12 cellular contexts compared by ENCODE assay signal in the genomic region with DNA sequence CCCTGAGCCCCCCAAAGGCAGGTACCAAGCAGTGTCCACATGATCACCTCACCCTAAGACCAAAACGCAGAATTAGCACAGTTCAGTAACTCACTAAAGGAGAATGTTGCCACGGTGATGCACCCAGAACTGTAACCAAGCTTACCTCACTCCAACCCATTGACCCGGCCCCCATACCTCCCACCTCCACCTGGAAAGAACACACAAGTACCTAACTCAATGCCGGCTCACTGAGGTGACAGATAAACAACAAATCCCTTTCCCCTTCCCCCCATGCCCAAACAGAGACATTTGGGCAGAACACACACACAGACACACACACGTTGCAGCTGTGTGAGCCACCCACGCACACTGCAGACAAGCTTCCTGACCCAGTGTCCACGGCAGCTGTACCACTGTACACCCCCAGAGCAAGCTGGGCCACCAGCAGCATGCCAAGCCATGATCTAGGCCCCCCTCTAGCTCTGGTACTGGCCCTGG. TPM values are rescaled to one million over a fixed set of nuclear protein-coding genes. Genes with fewer than 3 reads are reported as not detected.
A peak's percentile ranks its signal among the peaks of the same experiment; 100 is the strongest.
DNase-seq lines count a peak whose midpoint lies in the region; ATAC-seq and TF ChIP-seq lines count a peak whose summit lies in the region.
"Had no signal": no experiment of that assay in that cellular context is flagged by ENCODE, and none has a peak within 500 bp of the region (broad histone marks: within the 10 kb centered on the region; RNA-seq: fewer than 3 reads in every experiment).

No MANE protein-coding gene starts in this region.

- H3K27ac ChIP-seq in CD4-positive, alpha-beta T cell (ENCODE audit: low read depth, low read length) = no peak overlapping the region
- H3K27ac ChIP-seq in sigmoid colon = peak overlapping the region; percentile 75 to 80 (median 78)
- no peak overlapping the region for H3K27ac ChIP-seq in PC-3 (ENCODE audit: low read length)
- H3K27ac ChIP-seq: GM23248 had no signal

- H3K9me3 ChIP-seq in CD4-positive, alpha-beta T cell (ENCODE audit: control insufficient read depth, low read length) = no peaks in the 10 kb centered on the region
- no peaks in the 10 kb centered on the region for H3K9me3 ChIP-seq in sigmoid colon
- no peaks in the 10 kb centered on the region for H3K9me3 ChIP-seq in PC-3 (ENCODE audit: low read length)

- peak overlapping the region; percentile 20 for H3K4me3 Mint-ChIP-seq in CD4-positive, alpha-beta T cell
- peak overlapping the region in 1 of 3 donors; percentile 77 for H3K4me3 Mint-ChIP-seq in T-cell
- peak overlapping the region; percentile 14 for H3K4me3 Mint-ChIP-seq in glutamatergic neuron (ENCODE audit: unreplicated experiment)

- no peak for TF ChIP-seq POLR2A in sigmoid colon (IDR thresholded peaks at IDR 0.05)

- no peak for ATAC-seq in CD4-positive, alpha-beta T cell (ENCODE audit: poor library complexity)
- ATAC-seq in T-cell (replicated peaks in 1 of 4) (no peak), GM18907 (IDR thresholded peaks at IDR 0.05; ENCODE audit: unreplicated experiment) (no peak), PC-3 (no peak)

- CTCF ChIA-PET in CD4-positive, alpha-beta T cell (lab: Charles Lee) = interaction anchor here (1.0 to 9.7 kb wide), 6 partner anchors 10 to 82 kb away, joined by 3 to 69 read pairs (median 4); partner anchors contain the start of gene SLC48A1
- CTCF ChIA-PET in T-cell (lab: Charles Lee) = interaction anchor here (0.8 to 5.1 kb wide), 5 partner anchors 10 to 16 kb away, joined by 3 to 34 read pairs (median 6); no protein-coding TSS in a partner anchor
- CTCF ChIA-PET in PC-3 (lab: Charles Lee) = no interaction called here

- no peaks in the 10 kb centered on the region for H3K9me3 Mint-ChIP-seq in CD4-positive, alpha-beta T cell
- H3K9me3 Mint-ChIP-seq in T-cell = no peaks in the 10 kb centered on the region
- peaks cover 5% of the 10 kb centered on the region for H3K9me3 Mint-ChIP-seq in glutamatergic neuron (ENCODE audit: unreplicated experiment)

- H3K4me3 ChIP-seq in sigmoid colon (peak overlapping the region; percentile 10 to 73 (median 64)), PC-3 (ENCODE audit: low read length) (no peak overlapping the region)
- H3K4me3 ChIP-seq: GM23248 had no signal

- H3K4me2 ChIP-seq in PC-3 (ENCODE audit: low read length) = no peak overlapping the region

- H3K36me3 ChIP-seq in sigmoid colon (no peaks in the 10 kb centered on the region), PC-3 (ENCODE audit: low read depth, low read length) (no peaks in the 10 kb centered on the region)

- no peak overlapping the region for H3K27ac Mint-ChIP-seq in CD4-positive, alpha-beta T cell
- H3K27ac Mint-ChIP-seq in T-cell (peak overlapping the region; percentile 44 to 49), glutamatergic neuron (ENCODE audit: unreplicated experiment) (no peak overlapping the region)

- no peaks in the 10 kb centered on the region for H3K79me2 ChIP-seq in PC-3 (ENCODE audit: low read length)

- no peaks in the 10 kb centered on the region for H3K27me3 ChIP-seq in CD4-positive, alpha-beta T cell (ENCODE audit: control insufficient read depth, insufficient read depth, low read length)
- H3K27me3 ChIP-seq in sigmoid colon (no peaks in the 10 kb centered on the region), PC-3 (ENCODE audit: low read length) (no peaks in the 10 kb centered on the region)

- TF ChIP-seq EP300 in sigmoid colon (IDR thresholded peaks at IDR 0.05) = no peak

- TF ChIP-seq CTCF in CD4-positive, alpha-beta T cell (IDR thresholded peaks at IDR 0.05) = no peak
- TF ChIP-seq CTCF in glutamatergic neuron (IDR thresholded peaks at IDR 0.05; ENCODE audit: partially characterized antibody, unreplicated experiment) (no peak), sigmoid colon (IDR thresholded peaks at IDR 0.05) (no peak), PC-3 (conservative IDR thresholded peaks at IDR 0.05; ENCODE audit: low read depth, low read length) (no peak)

- H3K4me1 ChIP-seq in sigmoid colon (peaks cover 0 to 40% (median 27%) of the 10 kb centered on the region in 4 donors), PC-3 (ENCODE audit: insufficient read depth, low read length) (peaks cover 59% of the 10 kb centered on the region)

- no peak overlapping the region for H3K9ac ChIP-seq in PC-3 (ENCODE audit: low read length)
- H3K9ac ChIP-seq: GM23248 had no signal

- POLR2A ChIA-PET in CD4-positive, alpha-beta T cell (lab: Charles Lee) = interaction anchor here (1.4 to 2.1 kb wide), 5 partner anchors 10 to 81 kb away, joined by 3 to 11 read pairs (median 7); partner anchors contain the start of gene SLC48A1
- POLR2A ChIA-PET in T-cell (lab: Charles Lee) (interaction anchor here in 1 of 2 donors (0.6 kb wide), 1 partner anchor 63 kb away, joined by 13 read pairs; no protein-coding TSS in a partner anchor), PC-3 (lab: Charles Lee; ENCODE audit: unreplicated experiment) (no interaction called here)

- no peaks in the 10 kb centered on the region for H4K20me1 ChIP-seq in PC-3 (ENCODE audit: low read length)

- intact Hi-C loops in CD4-positive, alpha-beta T cell (cut with DNase I, micrococcal nuclease) = no loop called here
- intact Hi-C loops in sigmoid colon (cut with DNase I) (no loop called here), PC-3 (cut with micrococcal nuclease) (no loop called here)

- H3K27me3 Mint-ChIP-seq in CD4-positive, alpha-beta T cell = no peaks in the 10 kb centered on the region
- no peaks in the 10 kb centered on the region for H3K27me3 Mint-ChIP-seq in T-cell
- H3K27me3 Mint-ChIP-seq in glutamatergic neuron (ENCODE audit: unreplicated experiment) = peaks cover 6% of the 10 kb centered on the region

- DNase-seq in CD4-positive, alpha-beta T cell = no peak
- DNase-seq in T-cell (no peak), glutamatergic neuron (no peak), sigmoid colon (no peak), globus pallidus (ENCODE audit: low spot score) (no peak), PC-3 (no peak)
- no peak for DNase-seq in activated CD8-positive, alpha-beta memory T cell treated with anti-CD3 and anti-CD28 coated beads, Interleukin-2, amount 50 U/mL, for 4 hours
- DNase-seq: GM23248, NCI-H1436 treated with DMSO at 0.1 percent for 48 hours, RPMI8226 had no signal

- peaks cover 4% of the 10 kb centered on the region for H3F3A ChIP-seq in PC-3 (ENCODE audit: low read length, unreplicated experiment)

- 59 to 76% methylated on average over 7 of the region's 7 CpGs for WGBS in sigmoid colon, 2 donors

- H3K36me3 Mint-ChIP-seq in CD4-positive, alpha-beta T cell (ENCODE audit: low read depth) = no peaks in the 10 kb centered on the region
- H3K36me3 Mint-ChIP-seq in T-cell = no peaks in the 10 kb centered on the region
- no peaks in the 10 kb centered on the region for H3K36me3 Mint-ChIP-seq in glutamatergic neuron (ENCODE audit: unreplicated experiment)

- peaks cover 24% of the 10 kb centered on the region for H3K4me1 Mint-ChIP-seq in CD4-positive, alpha-beta T cell (ENCODE audit: low read depth)
- H3K4me1 Mint-ChIP-seq in T-cell = peaks cover 24 to 35% (median 24%) of the 10 kb centered on the region in 3 donors
- H3K4me1 Mint-ChIP-seq in glutamatergic neuron (ENCODE audit: low read depth, unreplicated experiment) = peaks cover 2% of the 10 kb centered on the region

- no peaks in the 10 kb centered on the region for H3K9me2 ChIP-seq in PC-3 (replicated peaks; ENCODE audit: low read length)

- H2AFZ ChIP-seq in PC-3 (ENCODE audit: low read length) = no peak overlapping the region
- H2AFZ ChIP-seq: GM23248 had no signal

- no TSS peak for BruUV-seq in PC-3 (replicated peaks; lab: Mats Ljungman, UMichigan)

RNA-seq across cellular contexts. Expression of gene RAPGEF3, which starts 1.3 kb away (rescaled TPM):
- under 1 TPM; 0.17 to 0.33 TPM for total RNA-seq in CD4-positive, alpha-beta T cell
- total RNA-seq in T-cell (under 1 TPM; 0.25 to 0.99 (median 0.82) TPM), glutamatergic neuron (ENCODE audit: unreplicated experiment) (0.81 TPM), sigmoid colon (10 to 100 TPM; 13.8 to 36.8 (median 14.6) TPM), PC-3 (2014; rRNA removed) (6.7 and 9.3 TPM in 2 replicates)
- polyA plus RNA-seq in sigmoid colon = 10 to 100 TPM in 1 of 3 donors, 1 to 10 TPM in 2; 3.9 to 16.2 (median 4.2) TPM

RNA-seq across cellular contexts. Expression of gene SLC48A1, which starts 15.6 kb away (rescaled TPM):
- total RNA-seq in CD4-positive, alpha-beta T cell = 1 to 10 TPM; 4.5 to 5.8 TPM
- 10 to 100 TPM in 3 of 5 donors, 1 to 10 TPM in 2; 5.8 to 13.7 (median 10.2) TPM for total RNA-seq in T-cell
- total RNA-seq in glutamatergic neuron (ENCODE audit: unreplicated experiment) = 15.7 TPM
- total RNA-seq in sigmoid colon = 10 to 100 TPM; 30.3 to 46.6 (median 32.2) TPM
- 10 to 100 TPM in 2 of 3 donors, 1 to 10 TPM in 1; 6.9 to 14.2 (median 12.0) TPM for polyA plus RNA-seq in sigmoid colon
- total RNA-seq in PC-3 (2014; rRNA removed) = 21.4 and 22.3 TPM in 2 replicates

RNA-seq across cellular contexts. Expression of gene ENDOU, which starts 32.1 kb away (rescaled TPM):
- total RNA-seq in CD4-positive, alpha-beta T cell = not detected
- not detected for total RNA-seq in T-cell
- not detected for total RNA-seq in glutamatergic neuron (ENCODE audit: unreplicated experiment)
- total RNA-seq in sigmoid colon = 1 to 10 TPM in 1 of 4 donors, under 1 TPM in 2, not detected in 1; 0.36 to 1.6 (median 0.49) TPM
- under 1 TPM in 1 of 3 donors, not detected in 2; 0.25 TPM for polyA plus RNA-seq in sigmoid colon
- not detected in 2 replicates for total RNA-seq in PC-3 (2014; rRNA removed)
- total RNA-seq: glomerular endothelial cell had no signal
- polyA plus RNA-seq: GM23248 had no signal

RNA-seq across cellular contexts. Expression of gene RPAP3, which starts 51.6 kb away (rescaled TPM):
- total RNA-seq in CD4-positive, alpha-beta T cell = 10 to 100 TPM; 24.6 to 26.4 TPM
- 10 to 100 TPM; 24.0 to 33.5 (median 29.4) TPM for total RNA-seq in T-cell
- 29.5 TPM for total RNA-seq in glutamatergic neuron (ENCODE audit: unreplicated experiment)
- total RNA-seq in sigmoid colon = 10 to 100 TPM; 21.0 to 29.3 (median 25.6) TPM
- 10 to 100 TPM in 2 of 3 donors, 1 to 10 TPM in 1; 6.7 to 14.5 (median 10.2) TPM for polyA plus RNA-seq in sigmoid colon
- 20.3 and 22.1 TPM in 2 replicates for total RNA-seq in PC-3 (2014; rRNA removed)

Comparison
In these comparisons a context has a peak if more than half of its experiments do, and no peak if none do; other contexts are left out.
1. H3K27ac ChIP-seq: peak in sigmoid colon (4 of 4); none in CD4-positive, alpha-beta T cell (single experiment) and PC-3 (single experiment).
2. H3K27ac Mint-ChIP-seq: peak in T-cell (2 of 2); none in CD4-positive, alpha-beta T cell (single experiment) and glutamatergic neuron (single experiment).